ENCODE assay signal across 15 cellular contexts in the genomic region with DNA sequence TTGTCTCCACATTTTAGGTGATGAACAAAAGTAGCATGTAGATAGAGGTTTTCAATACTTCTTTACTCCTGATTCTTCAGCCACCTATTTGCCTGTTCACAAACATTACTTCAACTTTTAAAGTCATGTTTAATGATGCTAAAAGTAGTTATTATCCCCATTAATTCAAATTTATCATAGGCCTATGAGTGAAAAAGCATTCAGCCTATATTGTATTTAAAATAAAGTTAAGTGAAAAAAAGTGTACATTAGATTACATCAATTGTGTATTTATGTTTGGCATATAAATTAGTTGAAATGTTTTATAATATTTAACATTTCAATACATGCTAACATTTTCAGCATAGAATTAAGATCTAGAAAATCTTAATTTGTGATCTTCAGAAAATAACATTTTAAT. TPM values are rescaled to one million over a fixed set of nuclear protein-coding genes. Genes with fewer than 3 reads are reported as not detected.
DNase-seq lines count a peak whose midpoint lies in the region; TF ChIP-seq lines count a peak whose summit lies in the region.
"Had no signal": no experiment of that assay in that cellular context is flagged by ENCODE, and none has a peak within 500 bp of the region (broad histone marks: within the 10 kb centered on the region; RNA-seq: fewer than 3 reads in every experiment).

No MANE protein-coding gene starts in this region.

- peaks cover 19% of the 10 kb centered on the region for H3K4me1 ChIP-seq in HEK293 (ENCODE audit: control insufficient read depth, insufficient read depth, low read length)
- no peaks in the 10 kb centered on the region for H3K4me1 ChIP-seq in ascending aorta
- peaks cover 0 to 31% (median 4%) of the 10 kb centered on the region in 4 donors for H3K4me1 ChIP-seq in sigmoid colon
- H3K4me1 ChIP-seq: Caco-2 had no signal

- TF ChIP-seq POLR2A in sigmoid colon (IDR thresholded peaks at IDR 0.05), result no peak

- CTCF ChIA-PET in HEK293 (lab: Yijun Ruan, JAX), result interaction anchor here (1.0 kb wide), 1 partner anchor 12 kb away, joined by 4 read pairs; no protein-coding TSS in a partner anchor

- intact Hi-C loops in ascending aorta (cut with DNase I) (loop anchor here (10.0 kb wide), 1 partner anchor 534 kb away; the partner anchor contains the start of gene EPS15), sigmoid colon (cut with DNase I) (no loop called here)

- DNase-seq in NCI-H1105 treated with DMSO at 0.1 percent for 48 hours (lab: John Stamatoyannopoulos, UW) (peak; percentile 49), NCI-H1105 (lab: John Stamatoyannopoulos, UW) (no peak), ascending aorta (ENCODE audit: low spot score in 2 of 2) (no peak), sigmoid colon (no peak), GM03348 (ENCODE audit: low spot score) (no peak), COR-L47 (lab: John Stamatoyannopoulos, UW) (no peak), substantia nigra (lab: John Stamatoyannopoulos, UW) (no peak)
- DNase-seq: activated CD4-positive, alpha-beta T cell treated with anti-CD3 and anti-CD28 coated beads, Interleukin-2, amount 50 U/mL, for 1 hour; activated T-cell treated with anti-CD3 and anti-CD28 coated beads, Interleukin-2, amount 50 U/mL, for 48 hours; Caco-2; NCI-H1048; stimulated activated naive B cell treated with anti-CD40 and anti-IgM and Interleukin-4, amounts not matched to agents 10 μg/mL and 1 μg/mL and 100 μg/mL, for 72 hours; T1000 had no signal

- H3K27me3 ChIP-seq in ascending aorta (no peaks in the 10 kb centered on the region), sigmoid colon (no peaks in the 10 kb centered on the region)

- H3K27ac ChIP-seq in HEK293 (ENCODE audit: extremely low read depth, low read depth, low read length) (no peak overlapping the region), ascending aorta (peak overlapping the region; percentile 92), sigmoid colon (peak overlapping the region; percentile 93 to 99 (median 98)), substantia nigra (ENCODE audit: low read depth, low read length, poor library complexity, severe bottlenecking) (no peak overlapping the region)
- H3K27ac ChIP-seq: hepatocyte had no signal

- TF ChIP-seq CTCF in HEK293 (tag by site-specific recombination; IDR thresholded peaks at IDR 0.05) (no peak), ascending aorta (IDR thresholded peaks at IDR 0.05) (no peak), sigmoid colon (IDR thresholded peaks at IDR 0.05) (no peak)

- H3K36me3 ChIP-seq in HEK293 (ENCODE audit: control insufficient read depth in 2 of 2, insufficient read depth in 1 of 2, low read length in 2 of 2) (no peaks in the 10 kb centered on the region), ascending aorta (no peaks in the 10 kb centered on the region), sigmoid colon (no peaks in the 10 kb centered on the region)

- H3K9me3 ChIP-seq in HEK293 (ENCODE audit: control insufficient read depth, insufficient read depth, low read depth, low read length), result no peaks in the 10 kb centered on the region
- no peaks in the 10 kb centered on the region for H3K9me3 ChIP-seq in ascending aorta
- no peaks in the 10 kb centered on the region for H3K9me3 ChIP-seq in sigmoid colon
- H3K9me3 ChIP-seq: Caco-2 had no signal

- POLR2A ChIA-PET in HEK293 (lab: Yijun Ruan, JAX), result interaction anchor here (8.1 kb wide), 1 partner anchor 11 kb away, joined by 157 read pairs; the partner anchor contains the start of gene CDKN2C

- TF ChIP-seq EP300 in sigmoid colon (IDR thresholded peaks at IDR 0.05), result no peak

- H3K4me3 ChIP-seq in HEK293 (ENCODE audit: low read depth, low read length) (peak overlapping the region; percentile 7), ascending aorta (peak overlapping the region; percentile 3 to 87), sigmoid colon (no peak overlapping the region)
- H3K4me3 ChIP-seq: hepatocyte had no signal

TF ChIP-seq in HEK293, 187 proteins besides CTCF, POLR2A, EP300 and RAD21:
- no peak for TF ChIP-seq ZNF521 (tag by site-specific recombination; IDR thresholded peaks at IDR 0.05)
- no peak for TF ChIP-seq ZNF426 (tag by site-specific recombination; IDR thresholded peaks at IDR 0.05)
- TF ChIP-seq KLF16 (tag by site-specific recombination; IDR thresholded peaks at IDR 0.05), result no peak
- TF ChIP-seq ZNF335 (tag by site-specific recombination; conservative IDR thresholded peaks at IDR 0.05), result peak; percentile 54
- no peak for TF ChIP-seq ZNF132 (tag by site-specific recombination; IDR thresholded peaks at IDR 0.05; ENCODE audit: borderline replicate concordance)
- no peak for TF ChIP-seq ZNF391 (tag by site-specific recombination; IDR thresholded peaks at IDR 0.05; ENCODE audit: borderline replicate concordance, low read depth)
- no peak for TF ChIP-seq ZNF585B (tag by site-specific recombination; IDR thresholded peaks at IDR 0.05)
- TF ChIP-seq GLI4 (tag by site-specific recombination; IDR thresholded peaks at IDR 0.05), result no peak

RNA-seq across cellular contexts. Expression of gene CDKN2C, which starts 10.5 kb away (rescaled TPM):
- total RNA-seq in ascending aorta (2.4 TPM), sigmoid colon (10 to 100 TPM; 25.8 to 31.7 (median 29.6) TPM)
- 10 to 100 TPM; 10.9 to 13.5 (median 12.0) TPM for polyA plus RNA-seq in sigmoid colon

RNA-seq across cellular contexts. Expression of gene FAF1, which starts 20.4 kb away (rescaled TPM):
- total RNA-seq in ascending aorta (16.4 TPM), sigmoid colon (10 to 100 TPM; 53.9 to 59.3 (median 55.6) TPM)
- polyA plus RNA-seq in sigmoid colon, result 10 to 100 TPM; 27.5 to 39.0 (median 31.0) TPM

Comparison
In these comparisons a context has a peak if more than half of its experiments do, and no peak if none do; other contexts are left out.
1. H3K27ac ChIP-seq: peak in ascending aorta (2 of 2) and sigmoid colon (4 of 4); none in HEK293 (single experiment) and substantia nigra (single experiment).
2. H3K4me3 ChIP-seq: peak in HEK293 (single experiment) and ascending aorta (2 of 2); none in sigmoid colon (0 of 4).